Comparison of ENCODE assay signal across 8 cellular contexts in the genomic region with DNA sequence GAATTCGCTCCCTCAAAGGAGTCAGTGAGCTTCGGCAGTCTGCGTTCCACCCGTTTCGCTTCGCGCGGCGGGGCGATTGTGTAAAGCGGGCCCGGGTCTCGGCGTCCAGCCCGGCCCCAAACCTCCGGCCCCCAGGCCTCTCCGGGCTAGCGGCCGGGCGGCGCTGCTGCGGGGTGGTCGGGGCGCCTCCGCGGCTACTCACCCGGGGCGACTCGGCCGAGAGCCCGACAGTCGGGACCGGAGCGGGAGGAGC. TPM values are rescaled to one million over a fixed set of nuclear protein-coding genes. Genes with fewer than 3 reads are reported as not detected.
DNase-seq lines count a peak whose midpoint lies in the region; FAIRE-seq and TF ChIP-seq lines count a peak whose summit lies in the region.

No MANE protein-coding gene starts in this region.

- H3K4me1 ChIP-seq in HEK293 (ENCODE audit: control insufficient read depth, insufficient read depth, low read length) = no peaks in the 10 kb centered on the region
- peaks cover 6% of the 10 kb centered on the region for H3K4me1 ChIP-seq in stomach smooth muscle (ENCODE audit: control insufficient read depth, insufficient read depth, low read length)
- no peaks in the 10 kb centered on the region for H3K4me1 ChIP-seq in SJCRH30

- H3K36me3 Mint-ChIP-seq in activated naive CD8-positive, alpha-beta T cell = no peaks in the 10 kb centered on the region
- H3K36me3 Mint-ChIP-seq in immature natural killer cell = no peaks in the 10 kb centered on the region

- POLR2A ChIA-PET in HEK293 (lab: Yijun Ruan, JAX) = interaction anchor here (1.2 kb wide), 1 partner anchor 18 kb away, joined by 4 read pairs; no protein-coding TSS in a partner anchor

- H3K4me3 Mint-ChIP-seq in activated naive CD8-positive, alpha-beta T cell = peak overlapping the region; percentile 77
- peak overlapping the region in 3 of 5 donors; percentile 15 to 51 (median 39) for H3K4me3 Mint-ChIP-seq in immature natural killer cell

- TF ChIP-seq POLR2A in GM12891 (IDR thresholded peaks at IDR 0.05; ENCODE audit: low read depth, low read length) = no peak

- H3K4me1 Mint-ChIP-seq in activated naive CD8-positive, alpha-beta T cell (ENCODE audit: low read depth) = peaks cover 6% of the 10 kb centered on the region
- H3K4me1 Mint-ChIP-seq in immature natural killer cell = peaks cover 6 to 13% of the 10 kb centered on the region in 2 donors

- no peaks in the 10 kb centered on the region for H3K9me3 Mint-ChIP-seq in activated naive CD8-positive, alpha-beta T cell (ENCODE audit: low read depth)
- H3K9me3 Mint-ChIP-seq in immature natural killer cell = no peaks in the 10 kb centered on the region

- H3K9me3 ChIP-seq in HEK293 (ENCODE audit: control insufficient read depth, insufficient read depth, low read depth, low read length) = no peaks in the 10 kb centered on the region
- no peaks in the 10 kb centered on the region for H3K9me3 ChIP-seq in stomach smooth muscle (ENCODE audit: control insufficient read depth in 2 of 2, low read length in 2 of 2)
- no peaks in the 10 kb centered on the region for H3K9me3 ChIP-seq in SJCRH30 (replicated peaks)

- H3K27me3 Mint-ChIP-seq in activated naive CD8-positive, alpha-beta T cell = peaks cover 36% of the 10 kb centered on the region
- H3K27me3 Mint-ChIP-seq in immature natural killer cell (ENCODE audit: low read depth in 3 of 3) = peaks cover 4 to 24% (median 13%) of the 10 kb centered on the region in 3 donors

- H3K36me3 ChIP-seq in HEK293 (ENCODE audit: control insufficient read depth in 2 of 2, insufficient read depth in 1 of 2, low read length in 2 of 2) (peaks cover 0 to 8% of the 10 kb centered on the region in 2 experiments; a peak in 1 of 3 replicates), stomach smooth muscle (ENCODE audit: control insufficient read depth in 2 of 2, insufficient read depth in 2 of 2, low read length in 2 of 2) (no peaks in the 10 kb centered on the region), SJCRH30 (no peaks in the 10 kb centered on the region)

- TF ChIP-seq CTCF in HEK293 (tag by site-specific recombination; IDR thresholded peaks at IDR 0.05) = 0 out of 2 replicates have a peak, but pooled peaks have one; percentile 5

- no peak overlapping the region for H3K27ac Mint-ChIP-seq in activated naive CD8-positive, alpha-beta T cell
- no peak overlapping the region for H3K27ac Mint-ChIP-seq in immature natural killer cell

- H3K4me3 ChIP-seq in HEK293 (ENCODE audit: low read depth, low read length) (peak overlapping the region; percentile 44), stomach smooth muscle (ENCODE audit: low read length in 2 of 2) (peak overlapping the region; percentile 67 to 81), SJCRH30 (no peak overlapping the region)

- DNase-seq in immature natural killer cell (no peak), GM12891 (ENCODE audit: insufficient read length, low spot score) (no peak), SJCRH30 (no peak)
- DNase-seq in stimulated activated CD4-positive, alpha-beta T cell treated with anti-CD3 and anti-CD28 coated beads, Interleukin-4, amount 100 ng/mL, for 24 hours = no peak
- no peak for DNase-seq in activated CD8-positive, alpha-beta memory T cell treated with anti-CD3 and anti-CD28 coated beads for 24 hours

- H3K9ac ChIP-seq in stomach smooth muscle (ENCODE audit: low read length in 2 of 2) = peak overlapping the region; percentile 44 to 71

- H3K27me3 ChIP-seq in stomach smooth muscle (ENCODE audit: control insufficient read depth in 1 of 2, insufficient read depth in 2 of 2, low read length in 2 of 2) (peaks cover 0 to 13% of the 10 kb centered on the region in 2 donors), SJCRH30 (no peaks in the 10 kb centered on the region)

- CTCF ChIA-PET in HEK293 (lab: Yijun Ruan, JAX) = interaction anchor here (0.6 kb wide), 1 partner anchor 135 kb away, joined by 3 read pairs; no protein-coding TSS in a partner anchor

- H3K27ac ChIP-seq in HEK293 (ENCODE audit: extremely low read depth, low read depth, low read length) (peak overlapping the region; percentile 72; the same call in 1 of the 2 replicates), stomach smooth muscle (ENCODE audit: low read length) (no peak overlapping the region), SJCRH30 (no peak overlapping the region)

- FAIRE-seq in GM12891 (lab: Jason Lieb, UNC) = no peak

TF ChIP-seq in HEK293, 187 proteins besides CTCF, POLR2A, EP300 and RAD21:
- TF ChIP-seq, protein P1, sequence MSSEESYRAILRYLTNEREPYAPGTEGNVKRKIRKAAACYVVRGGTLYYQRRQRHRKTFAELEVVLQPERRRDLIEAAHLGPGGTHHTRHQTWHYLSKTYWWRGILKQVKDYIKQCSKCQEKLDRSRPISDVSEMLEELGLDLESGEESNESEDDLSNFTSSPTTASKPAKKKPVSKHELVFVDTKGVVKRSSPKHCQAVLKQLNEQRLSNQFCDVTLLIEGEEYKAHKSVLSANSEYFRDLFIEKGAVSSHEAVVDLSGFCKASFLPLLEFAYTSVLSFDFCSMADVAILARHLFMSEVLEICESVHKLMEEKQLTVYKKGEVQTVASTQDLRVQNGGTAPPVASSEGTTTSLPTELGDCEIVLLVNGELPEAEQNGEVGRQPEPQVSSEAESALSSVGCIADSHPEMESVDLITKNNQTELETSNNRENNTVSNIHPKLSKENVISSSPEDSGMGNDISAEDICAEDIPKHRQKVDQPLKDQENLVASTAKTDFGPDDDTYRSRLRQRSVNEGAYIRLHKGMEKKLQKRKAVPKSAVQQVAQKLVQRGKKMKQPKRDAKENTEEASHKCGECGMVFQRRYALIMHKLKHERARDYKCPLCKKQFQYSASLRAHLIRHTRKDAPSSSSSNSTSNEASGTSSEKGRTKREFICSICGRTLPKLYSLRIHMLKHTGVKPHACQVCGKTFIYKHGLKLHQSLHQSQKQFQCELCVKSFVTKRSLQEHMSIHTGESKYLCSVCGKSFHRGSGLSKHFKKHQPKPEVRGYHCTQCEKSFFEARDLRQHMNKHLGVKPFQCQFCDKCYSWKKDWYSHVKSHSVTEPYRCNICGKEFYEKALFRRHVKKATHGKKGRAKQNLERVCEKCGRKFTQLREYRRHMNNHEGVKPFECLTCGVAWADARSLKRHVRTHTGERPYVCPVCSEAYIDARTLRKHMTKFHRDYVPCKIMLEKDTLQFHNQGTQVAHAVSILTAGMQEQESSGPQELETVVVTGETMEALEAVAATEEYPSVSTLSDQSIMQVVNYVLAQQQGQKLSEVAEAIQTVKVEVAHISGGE (tag by site-specific recombination; conservative IDR thresholded peaks at IDR 0.05; ENCODE audit: low read depth) = peak; percentile 27; the same call in 1 of the 2 replicates
- TF ChIP-seq ZBTB20 (tag by site-specific recombination; IDR thresholded peaks at IDR 0.05) = peak; percentile 81; the same call in 1 of the 2 replicates
- TF ChIP-seq ZNF433 (tag by site-specific recombination; IDR thresholded peaks at IDR 0.05; ENCODE audit: low read depth) = no peak
- TF ChIP-seq ZNF658 (tag by site-specific recombination; IDR thresholded peaks at IDR 0.05) = no peak
- peak; percentile 6; the same call in 1 of the 2 replicates for TF ChIP-seq ZBTB8A (tag by site-specific recombination; IDR thresholded peaks at IDR 0.05)
TF ChIP-seq in HEK293: peak in this region for 3.

TF ChIP-seq in GM12891, 5 proteins besides CTCF, POLR2A, EP300 and RAD21:
- no peak for TF ChIP-seq SPI1 (IDR thresholded peaks at IDR 0.05; ENCODE audit: low read depth, low read length)
- no peak for TF ChIP-seq POLR2AphosphoS5 (IDR thresholded peaks at IDR 0.05; ENCODE audit: low read depth, low read length)
- TF ChIP-seq POU2F2 (IDR thresholded peaks at IDR 0.05; ENCODE audit: low read depth, low read length) = no peak
- TF ChIP-seq TAF1 (IDR thresholded peaks at IDR 0.05; ENCODE audit: low read depth, low read length) = no peak
- no peak for TF ChIP-seq PAX5 (IDR thresholded peaks at IDR 0.05; ENCODE audit: insufficient read depth, low read length, severe bottlenecking)

RNA-seq across cellular contexts. Expression of a gene that starts 0.4 kb away (rescaled TPM):
- not detected for polyA plus RNA-seq in immature natural killer cell
- polyA plus RNA-seq in GM12891 (2012; ENCODE audit: low read depth, missing spikeins) = 7.3 TPM
- total RNA-seq in SJCRH30 (2014; rRNA removed; shearing (Covaris generic)) = 0.41 and 0.42 TPM in 2 replicates

RNA-seq across cellular contexts. Expression of a gene that starts 0.6 kb away (rescaled TPM):
- polyA plus RNA-seq in immature natural killer cell = 1 to 10 TPM in 1 of 3 donors, under 1 TPM in 1, not detected in 1; 0.79 to 1.2 TPM
- polyA plus RNA-seq in GM12891 (2012; ENCODE audit: low read depth, missing spikeins) = 8.4 TPM
- total RNA-seq in SJCRH30 (2014; rRNA removed; shearing (Covaris generic)) = not detected in 2 replicates

RNA-seq across cellular contexts. Expression of a gene that starts 36.1 kb away (rescaled TPM):
- 10 to 100 TPM; 20.7 to 28.0 (median 22.5) TPM for polyA plus RNA-seq in immature natural killer cell
- polyA plus RNA-seq in GM12891 (2012; ENCODE audit: low read depth, missing spikeins) = 21.3 TPM
- 20.3 and 21.6 TPM in 2 replicates for total RNA-seq in SJCRH30 (2014; rRNA removed; shearing (Covaris generic))

RNA-seq across cellular contexts. Expression of a gene that starts 45.9 kb away (rescaled TPM):
- 100 to 1,000 TPM; 140 to 207 (median 188) TPM for polyA plus RNA-seq in immature natural killer cell
- polyA plus RNA-seq in GM12891 (2012; ENCODE audit: low read depth, missing spikeins) = 60.3 TPM
- total RNA-seq in SJCRH30 (2014; rRNA removed; shearing (Covaris generic)) = 42.8 and 44.1 TPM in 2 replicates
